13 cellular contexts compared by ENCODE assay signal in the genomic region with DNA sequence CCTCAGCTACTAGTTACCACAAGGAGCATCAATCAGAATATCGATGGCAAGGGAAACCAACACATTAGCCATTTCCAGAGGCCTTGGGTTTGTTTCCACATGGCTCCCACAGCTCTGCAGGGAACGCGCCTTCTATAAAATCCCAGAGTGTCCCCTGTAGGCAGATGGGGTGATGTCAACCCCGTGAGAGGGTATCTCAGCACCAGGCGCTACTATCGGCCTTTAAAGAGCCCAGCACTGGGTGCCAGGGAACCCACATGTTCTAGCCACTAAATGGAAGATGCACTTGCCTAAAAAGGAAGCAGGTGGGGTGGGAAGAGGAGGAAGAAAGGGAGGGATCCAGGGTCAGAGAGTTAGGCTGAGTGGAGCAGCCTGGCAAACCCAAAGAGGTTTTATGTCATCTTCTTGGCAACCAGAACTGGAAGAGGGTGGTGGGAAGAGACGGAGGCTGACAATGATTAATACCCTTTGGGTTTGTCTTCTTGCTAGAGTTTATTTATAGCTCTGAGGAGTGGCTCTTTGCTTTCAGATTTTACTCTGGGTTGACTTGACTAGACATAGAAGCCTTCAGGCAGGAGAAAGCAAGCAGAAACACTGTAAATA. TPM values are rescaled to one million over a fixed set of nuclear protein-coding genes. Genes with fewer than 3 reads are reported as not detected.
DNase-seq lines count a peak whose midpoint lies in the region; ATAC-seq, FAIRE-seq and TF ChIP-seq lines count a peak whose summit lies in the region.
"Had no signal": no experiment of that assay in that cellular context is flagged by ENCODE, and none has a peak within 500 bp of the region (broad histone marks: within the 10 kb centered on the region; RNA-seq: fewer than 3 reads in every experiment).

No MANE protein-coding gene starts in this region.

- no peaks in the 10 kb centered on the region for H3K27me3 Mint-ChIP-seq in chondrocyte (ENCODE audit: low read depth)
- H3K27me3 Mint-ChIP-seq in nephron progenitor cell (ENCODE audit: low read depth, poor library complexity): no peaks in the 10 kb centered on the region

- 0 out of 20 replicates have a peak overlapping the region, but pooled peaks of 1 of the 10 experiments have one; percentile 2 for H3K4me3 ChIP-seq in BLaER1 treated with 17β-estradiol and CSF1 and Interleukin-3, amounts not matched to agents 10 nM and 100 nM
- H3K4me3 ChIP-seq: coronary artery had no signal

- H3K4me1 ChIP-seq in BLaER1 treated with 17β-estradiol and CSF1 and Interleukin-3, amounts not matched to agents 10 nM and 100 nM: peaks cover 86 to 100% (median 97%) of the 10 kb centered on the region in 10 experiments

- peak overlapping the region in 5 of 11 experiments; percentile 9 to 62 (median 36); a peak in 6 of 22 replicates for H3K27ac ChIP-seq in BLaER1 treated with 17β-estradiol and CSF1 and Interleukin-3, amounts not matched to agents 10 nM and 100 nM
- H3K27ac ChIP-seq: coronary artery, KMS-11 had no signal

- H3K4me2 ChIP-seq in BLaER1 treated with 17β-estradiol and CSF1 and Interleukin-3, amounts not matched to agents 10 nM and 100 nM: peak overlapping the region; percentile 76 to 90 (median 86)
- H3K4me2 ChIP-seq: KMS-11 had no signal

- H3K9me3 Mint-ChIP-seq in chondrocyte (ENCODE audit: low read depth) (no peaks in the 10 kb centered on the region), nephron progenitor cell (no peaks in the 10 kb centered on the region)
- H3K9me3 Mint-ChIP-seq: H9 had no signal

- FAIRE-seq in RCC 7860 (lab: Jason Lieb, UNC): no peak
- FAIRE-seq: urothelium cell line had no signal

- no peaks in the 10 kb centered on the region for H3K9me3 ChIP-seq in BLaER1 treated with 17β-estradiol and CSF1 and Interleukin-3, amounts not matched to agents 10 nM and 100 nM (replicated peaks in 1 of 11)

- peak overlapping the region in 8 of 11 experiments; percentile 26 to 62 (median 58); a peak in 9 of 22 replicates for H3K9ac ChIP-seq in BLaER1 treated with 17β-estradiol and CSF1 and Interleukin-3, amounts not matched to agents 10 nM and 100 nM
- H3K9ac ChIP-seq: KMS-11 had no signal

- no peak for ATAC-seq in HG03565 (IDR thresholded peaks at IDR 0.05; ENCODE audit: unreplicated experiment)

- H3K27me3 ChIP-seq in BLaER1 treated with 17β-estradiol and CSF1 and Interleukin-3, amounts not matched to agents 10 nM and 100 nM: no peaks in the 10 kb centered on the region

- H3K36me3 ChIP-seq in BLaER1 treated with 17β-estradiol and CSF1 and Interleukin-3, amounts not matched to agents 10 nM and 100 nM: peaks cover 93 to 100% (median 98%) of the 10 kb centered on the region in 11 experiments

- TF ChIP-seq CTCF in chondrocyte (IDR thresholded peaks at IDR 0.05): no peak
- TF ChIP-seq CTCF in nephron progenitor cell (IDR thresholded peaks at IDR 0.05): no peak

- H3K4me1 Mint-ChIP-seq in chondrocyte (ENCODE audit: low read depth) (peaks cover 55% of the 10 kb centered on the region), nephron progenitor cell (peaks cover 31% of the 10 kb centered on the region)
- H3K4me1 Mint-ChIP-seq: H9 had no signal

- peaks cover 16% of the 10 kb centered on the region for H3K36me3 Mint-ChIP-seq in chondrocyte (ENCODE audit: low read depth)
- peaks cover 66% of the 10 kb centered on the region for H3K36me3 Mint-ChIP-seq in nephron progenitor cell (ENCODE audit: low read depth)

- H4K20me1 ChIP-seq in BLaER1 treated with 17β-estradiol and CSF1 and Interleukin-3, amounts not matched to agents 10 nM and 100 nM: peaks cover 94 to 100% (median 100%) of the 10 kb centered on the region in 11 experiments

- DNase-seq in Kasumi-1 (lab: John Stamatoyannopoulos, UW) (peak; percentile 24 to 26), chondrocyte (ENCODE audit: low spot score) (no peak), nephron progenitor cell (no peak), NCI-H1694 treated with DMSO at 0.1 percent for 48 hours (lab: John Stamatoyannopoulos, UW) (no peak), RCC 7860 (ENCODE audit: low spot score) (no peak), NK-92 (lab: John Stamatoyannopoulos, UW; ENCODE audit: unreplicated experiment) (no peak)
- DNase-seq: H9, NCI-H2171 treated with DMSO at 0.1 percent for 48 hours had no signal

- no peak overlapping the region for H3K4me3 Mint-ChIP-seq in chondrocyte (ENCODE audit: unreplicated experiment)
- no peak overlapping the region for H3K4me3 Mint-ChIP-seq in nephron progenitor cell
- H3K4me3 Mint-ChIP-seq: H9 had no signal

- H3K27ac Mint-ChIP-seq in chondrocyte (ENCODE audit: unreplicated experiment) (peak overlapping the region; percentile 89), nephron progenitor cell (peak overlapping the region; percentile 62)

RNA-seq across cellular contexts. Expression of a gene that starts 19.9 kb away (rescaled TPM):
- total RNA-seq in chondrocyte: 100 to 142 TPM (median 102 TPM) in 3 replicates

Comparison
In these comparisons a context has a peak if more than half of its experiments do, and no peak if none do; other contexts are left out.
1. DNase-seq: peak in Kasumi-1 (2 of 2); none in chondrocyte (single experiment), nephron progenitor cell (single experiment), NCI-H1694 treated with DMSO at 0.1 percent for 48 hours (single experiment), RCC 7860 (single experiment) and NK-92 (single experiment).